ENCODE assay signal across 16 cellular contexts in genomic region chr12:91387461-91388134, GRCh38.
DNase-seq lines count a peak whose midpoint lies in the region; ATAC-seq and TF ChIP-seq lines count a peak whose summit lies in the region.
"Had no signal": no experiment of that assay in that cellular context is flagged by ENCODE, and none has a peak within 500 bp of the region (broad histone marks: within the 10 kb centered on the region; RNA-seq: fewer than 3 reads in every experiment).

No MANE protein-coding gene starts in this region.

- H3K4me1 Mint-ChIP-seq in activated T-helper 17 cell treated with anti-CD3 and anti-CD28 coated beads, Interleukin-2, amount 50 U/mL, for 72 hours: no peaks in the 10 kb centered on the region
- no peaks in the 10 kb centered on the region for H3K4me1 Mint-ChIP-seq in activated CD8-positive, alpha-beta T cell treated with anti-CD3 and anti-CD28 coated beads, Interleukin-2, amount 10 ng/mL, durations not matched to agents 7 days and 5 days (ENCODE audit: low read depth)
- H3K4me1 Mint-ChIP-seq: B cell; CD4-positive, alpha-beta memory T cell had no signal

- H3K79me2 ChIP-seq in parathyroid adenoma: no peaks in the 10 kb centered on the region

- H3K27me3 Mint-ChIP-seq in activated T-helper 17 cell treated with anti-CD3 and anti-CD28 coated beads, Interleukin-2, amount 50 U/mL, for 72 hours: no peaks in the 10 kb centered on the region
- H3K27me3 Mint-ChIP-seq in activated CD8-positive, alpha-beta T cell treated with anti-CD3 and anti-CD28 coated beads, Interleukin-2, amount 10 ng/mL, durations not matched to agents 7 days and 5 days (ENCODE audit: low read depth): peaks cover 8% of the 10 kb centered on the region
- H3K27me3 Mint-ChIP-seq: CD4-positive, alpha-beta memory T cell had no signal

- no peaks in the 10 kb centered on the region for H3K36me3 ChIP-seq in left ventricle myocardium inferior
- H3K36me3 ChIP-seq in parathyroid adenoma (ENCODE audit: control insufficient read depth, insufficient read depth, low read length): no peaks in the 10 kb centered on the region
- no peaks in the 10 kb centered on the region for H3K36me3 ChIP-seq in uterus
- H3K36me3 ChIP-seq: SJCRH30 had no signal

- H3K36me3 Mint-ChIP-seq in activated T-helper 17 cell treated with anti-CD3 and anti-CD28 coated beads, Interleukin-2, amount 50 U/mL, for 72 hours (ENCODE audit: low read depth): no peaks in the 10 kb centered on the region
- no peaks in the 10 kb centered on the region for H3K36me3 Mint-ChIP-seq in activated CD8-positive, alpha-beta T cell treated with anti-CD3 and anti-CD28 coated beads, Interleukin-2, amount 10 ng/mL, durations not matched to agents 7 days and 5 days (ENCODE audit: low read depth)
- H3K36me3 Mint-ChIP-seq: CD4-positive, alpha-beta memory T cell had no signal

- CTCF ChIA-PET in activated CD8-positive, alpha-beta T cell treated with anti-CD3 and anti-CD28 coated beads, Interleukin-2, amount 10 ng/mL, durations not matched to agents 7 days and 5 days (lab: Charles Lee): interaction anchor here (0.5 to 1.5 kb wide), 3 partner anchors 31 to 1262 kb away, joined by 3 to 4 read pairs (median 3); no protein-coding TSS in a partner anchor

- H3K4me3 Mint-ChIP-seq in activated T-helper 17 cell treated with anti-CD3 and anti-CD28 coated beads, Interleukin-2, amount 50 U/mL, for 72 hours: no peak overlapping the region
- H3K4me3 Mint-ChIP-seq in activated CD8-positive, alpha-beta T cell treated with anti-CD3 and anti-CD28 coated beads, Interleukin-2, amount 10 ng/mL, durations not matched to agents 7 days and 5 days: no peak overlapping the region
- H3K4me3 Mint-ChIP-seq: B cell; CD4-positive, alpha-beta memory T cell had no signal

- POLR2A ChIA-PET in activated CD8-positive, alpha-beta T cell treated with anti-CD3 and anti-CD28 coated beads, Interleukin-2, amount 10 ng/mL, durations not matched to agents 7 days and 5 days (lab: Charles Lee): interaction anchor here (2.0 kb wide), 1 partner anchor 758 kb away, joined by 5 read pairs; the partner anchor contains the start of gene BTG1

- H3K9ac ChIP-seq in parathyroid adenoma: no peak overlapping the region

- intact Hi-C loops in left ventricle myocardium inferior (cut with micrococcal nuclease) (loop anchor here (10.0 kb wide), 2 partner anchors 747 to 1257 kb away; no protein-coding TSS in a partner anchor), Right ventricle myocardium inferior (cut with DNase I) (no loop called here), uterus (cut with DNase I; ENCODE audit: low total_unique reads) (loop anchor here (10.0 kb wide), 1 partner anchor 757 kb away; the partner anchor contains the start of gene BTG1)

- H3K9me3 Mint-ChIP-seq in activated T-helper 17 cell treated with anti-CD3 and anti-CD28 coated beads, Interleukin-2, amount 50 U/mL, for 72 hours: peaks cover 3% of the 10 kb centered on the region
- H3K9me3 Mint-ChIP-seq in activated CD8-positive, alpha-beta T cell treated with anti-CD3 and anti-CD28 coated beads, Interleukin-2, amount 10 ng/mL, durations not matched to agents 7 days and 5 days (ENCODE audit: insufficient read depth): no peaks in the 10 kb centered on the region

- H3K4me3 ChIP-seq in left ventricle myocardium inferior: no peak overlapping the region
- H3K4me3 ChIP-seq in parathyroid adenoma (ENCODE audit: low read depth, low read length): no peak overlapping the region
- no peak overlapping the region for H3K4me3 ChIP-seq in uterus
- H3K4me3 ChIP-seq in foreskin fibroblast (ENCODE audit: low read depth in 1 of 2, low read length in 2 of 2): no peak overlapping the region
- H3K4me3 ChIP-seq: SJCRH30 had no signal

- peak overlapping the region; percentile 24 for H3K4me2 ChIP-seq in parathyroid adenoma (ENCODE audit: low read length)

- H3K27ac Mint-ChIP-seq in activated T-helper 17 cell treated with anti-CD3 and anti-CD28 coated beads, Interleukin-2, amount 50 U/mL, for 72 hours: no peak overlapping the region
- H3K27ac Mint-ChIP-seq in activated CD8-positive, alpha-beta T cell treated with anti-CD3 and anti-CD28 coated beads, Interleukin-2, amount 10 ng/mL, durations not matched to agents 7 days and 5 days: no peak overlapping the region
- H3K27ac Mint-ChIP-seq: B cell; CD4-positive, alpha-beta memory T cell had no signal

- no peak for TF ChIP-seq POLR2A in uterus (IDR thresholded peaks at IDR 0.05)

- DNase-seq in left ventricle myocardium inferior (no peak), Right ventricle myocardium inferior (ENCODE audit: missing footprints) (no peak), uterus (no peak), foreskin fibroblast (no peak), NCI-H2227 treated with DMSO at 0.1 percent for 48 hours (lab: John Stamatoyannopoulos, UW) (no peak)
- DNase-seq in activated CD8-positive, alpha-beta T cell treated with anti-CD3 and anti-CD28 coated beads, Interleukin-2, amount 10 ng/mL, durations not matched to agents 7 days and 5 days: no peak
- DNase-seq: CD4-positive, alpha-beta memory T cell; H7; KG1; NCI-H1092; NCI-H1694; NCI-H2171 had no signal

- no peak overlapping the region for H2AFZ ChIP-seq in parathyroid adenoma

- H3K4me1 ChIP-seq in left ventricle myocardium inferior (peaks cover 6% of the 10 kb centered on the region), parathyroid adenoma (peaks cover 22% of the 10 kb centered on the region), uterus (no peaks in the 10 kb centered on the region)

- no peak for ATAC-seq in Right ventricle myocardium inferior
- peak; percentile 48 for ATAC-seq in activated T-helper 17 cell treated with anti-CD3 and anti-CD28 coated beads, Interleukin-2, amount 50 U/mL, for 72 hours (replicated peaks)
- no peak for ATAC-seq in activated CD8-positive, alpha-beta T cell treated with anti-CD3 and anti-CD28 coated beads, Interleukin-2, amount 10 ng/mL, durations not matched to agents 7 days and 5 days

- TF ChIP-seq CTCF in left ventricle myocardium inferior (IDR thresholded peaks at IDR 0.05; ENCODE audit: borderline replicate concordance) (no peak), parathyroid adenoma (IDR thresholded peaks at IDR 0.05) (no peak), uterus (IDR thresholded peaks at IDR 0.05) (no peak), foreskin fibroblast (IDR thresholded peaks at IDR 0.05; ENCODE audit: low read depth, low read length) (no peak)

- peak overlapping the region; percentile 60 for H3K27ac ChIP-seq in left ventricle myocardium inferior (replicated peaks)
- H3K27ac ChIP-seq in parathyroid adenoma: no peak overlapping the region
- peak overlapping the region; percentile 55 to 71 for H3K27ac ChIP-seq in uterus
- H3K27ac ChIP-seq: SJCRH30 had no signal

- H3K9me3 ChIP-seq in left ventricle myocardium inferior (replicated peaks) (peaks cover 19% of the 10 kb centered on the region), parathyroid adenoma (ENCODE audit: control insufficient read depth, low read length) (no peaks in the 10 kb centered on the region), uterus (no peaks in the 10 kb centered on the region)

- H3K27me3 ChIP-seq in left ventricle myocardium inferior (ENCODE audit: low read depth) (no peaks in the 10 kb centered on the region), parathyroid adenoma (ENCODE audit: control insufficient read depth, insufficient read depth, low read length) (no peaks in the 10 kb centered on the region), uterus (no peaks in the 10 kb centered on the region)
- H3K27me3 ChIP-seq: SJCRH30 had no signal
